1 cellular context compared by ENCODE assay signal in genomic region chr6:36576573-36576972, GRCh38.
TF ChIP-seq lines count a peak whose summit lies in the region.

No MANE protein-coding gene starts in this region.

TF ChIP-seq in GM23338, 12 proteins besides CTCF, POLR2A, EP300 and RAD21:
- TF ChIP-seq REST (IDR thresholded peaks at IDR 0.05; ENCODE audit: unreplicated experiment): no peak
- TF ChIP-seq STAT1 (IDR thresholded peaks at IDR 0.05; ENCODE audit: unreplicated experiment): no peak
- TF ChIP-seq EZH2phosphoT487 (IDR thresholded peaks at IDR 0.05; ENCODE audit: unreplicated experiment): no peak
- TF ChIP-seq ZNF331 (CRISPR knock-in tag; IDR thresholded peaks at IDR 0.05; ENCODE audit: low read depth): no peak
- no peak for TF ChIP-seq EZH2 (IDR thresholded peaks at IDR 0.05; ENCODE audit: low read depth, unreplicated experiment)
- TF ChIP-seq ZNF462 (CRISPR knock-in tag; IDR thresholded peaks at IDR 0.05): no peak
- TF ChIP-seq ZNF114 (CRISPR knock-in tag; IDR thresholded peaks at IDR 0.05): no peak
